In genomic region chr17:54969658-54970572, GRCh38 we compare ENCODE assay signal across 1 cellular context.
A peak's percentile ranks its signal among the peaks of the same experiment; 100 is the strongest.
TF ChIP-seq lines count a peak whose summit lies in the region.

No MANE protein-coding gene starts in this region.

TF ChIP-seq in HepG2, 621 proteins besides CTCF, POLR2A, EP300 and RAD21 (continued from another document and continues in another):
- no peak for TF ChIP-seq RNF219 (CRISPR knock-in tag; IDR thresholded peaks at IDR 0.05)
- TF ChIP-seq ZNF567 (CRISPR knock-in tag; IDR thresholded peaks at IDR 0.05; ENCODE audit: borderline replicate concordance): no peak
- TF ChIP-seq SP1 (IDR thresholded peaks at IDR 0.05): no peak
- no peak for TF ChIP-seq SP1 (CRISPR knock-in tag; IDR thresholded peaks at IDR 0.05)
- TF ChIP-seq PHF21A (CRISPR knock-in tag; IDR thresholded peaks at IDR 0.05): no peak
- TF ChIP-seq ZNF605 (CRISPR knock-in tag; IDR thresholded peaks at IDR 0.05): no peak
- no peak for TF ChIP-seq NPAS2 (CRISPR knock-in tag; IDR thresholded peaks at IDR 0.05; ENCODE audit: borderline replicate concordance)
- TF ChIP-seq, protein P1, sequence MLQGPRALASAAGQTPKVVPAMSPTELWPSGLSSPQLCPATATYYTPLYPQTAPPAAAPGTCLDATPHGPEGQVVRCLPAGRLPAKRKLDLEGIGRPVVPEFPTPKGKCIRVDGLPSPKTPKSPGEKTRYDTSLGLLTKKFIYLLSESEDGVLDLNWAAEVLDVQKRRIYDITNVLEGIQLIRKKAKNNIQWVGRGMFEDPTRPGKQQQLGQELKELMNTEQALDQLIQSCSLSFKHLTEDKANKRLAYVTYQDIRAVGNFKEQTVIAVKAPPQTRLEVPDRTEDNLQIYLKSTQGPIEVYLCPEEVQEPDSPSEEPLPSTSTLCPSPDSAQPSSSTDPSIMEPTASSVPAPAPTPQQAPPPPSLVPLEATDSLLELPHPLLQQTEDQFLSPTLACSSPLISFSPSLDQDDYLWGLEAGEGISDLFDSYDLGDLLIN (CRISPR knock-in tag; IDR thresholded peaks at IDR 0.05; ENCODE audit: borderline replicate concordance): no peak
- TF ChIP-seq ZNF614 (CRISPR knock-in tag; IDR thresholded peaks at IDR 0.05; ENCODE audit: borderline replicate concordance): no peak
- no peak for TF ChIP-seq CCAR2 (optimal IDR thresholded peaks at IDR 0.05; ENCODE audit: low read depth, low read length)
- no peak for TF ChIP-seq TRIM24 (CRISPR knock-in tag; IDR thresholded peaks at IDR 0.05)
- TF ChIP-seq, protein P2, sequence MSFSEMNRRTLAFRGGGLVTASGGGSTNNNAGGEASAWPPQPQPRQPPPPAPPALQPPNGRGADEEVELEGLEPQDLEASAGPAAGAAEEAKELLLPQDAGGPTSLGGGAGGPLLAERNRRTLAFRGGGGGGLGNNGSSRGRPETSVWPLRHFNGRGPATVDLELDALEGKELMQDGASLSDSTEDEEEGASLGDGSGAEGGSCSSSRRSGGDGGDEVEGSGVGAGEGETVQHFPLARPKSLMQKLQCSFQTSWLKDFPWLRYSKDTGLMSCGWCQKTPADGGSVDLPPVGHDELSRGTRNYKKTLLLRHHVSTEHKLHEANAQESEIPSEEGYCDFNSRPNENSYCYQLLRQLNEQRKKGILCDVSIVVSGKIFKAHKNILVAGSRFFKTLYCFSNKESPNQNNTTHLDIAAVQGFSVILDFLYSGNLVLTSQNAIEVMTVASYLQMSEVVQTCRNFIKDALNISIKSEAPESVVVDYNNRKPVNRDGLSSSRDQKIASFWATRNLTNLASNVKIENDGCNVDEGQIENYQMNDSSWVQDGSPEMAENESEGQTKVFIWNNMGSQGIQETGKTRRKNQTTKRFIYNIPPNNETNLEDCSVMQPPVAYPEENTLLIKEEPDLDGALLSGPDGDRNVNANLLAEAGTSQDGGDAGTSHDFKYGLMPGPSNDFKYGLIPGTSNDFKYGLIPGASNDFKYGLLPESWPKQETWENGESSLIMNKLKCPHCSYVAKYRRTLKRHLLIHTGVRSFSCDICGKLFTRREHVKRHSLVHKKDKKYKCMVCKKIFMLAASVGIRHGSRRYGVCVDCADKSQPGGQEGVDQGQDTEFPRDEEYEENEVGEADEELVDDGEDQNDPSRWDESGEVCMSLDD (CRISPR knock-in tag; IDR thresholded peaks at IDR 0.05; ENCODE audit: borderline replicate concordance): no peak
- peak; percentile 57; the same call in 1 of the 2 replicates for TF ChIP-seq MXD4 (CRISPR knock-in tag; IDR thresholded peaks at IDR 0.05)
- TF ChIP-seq, protein P3, sequence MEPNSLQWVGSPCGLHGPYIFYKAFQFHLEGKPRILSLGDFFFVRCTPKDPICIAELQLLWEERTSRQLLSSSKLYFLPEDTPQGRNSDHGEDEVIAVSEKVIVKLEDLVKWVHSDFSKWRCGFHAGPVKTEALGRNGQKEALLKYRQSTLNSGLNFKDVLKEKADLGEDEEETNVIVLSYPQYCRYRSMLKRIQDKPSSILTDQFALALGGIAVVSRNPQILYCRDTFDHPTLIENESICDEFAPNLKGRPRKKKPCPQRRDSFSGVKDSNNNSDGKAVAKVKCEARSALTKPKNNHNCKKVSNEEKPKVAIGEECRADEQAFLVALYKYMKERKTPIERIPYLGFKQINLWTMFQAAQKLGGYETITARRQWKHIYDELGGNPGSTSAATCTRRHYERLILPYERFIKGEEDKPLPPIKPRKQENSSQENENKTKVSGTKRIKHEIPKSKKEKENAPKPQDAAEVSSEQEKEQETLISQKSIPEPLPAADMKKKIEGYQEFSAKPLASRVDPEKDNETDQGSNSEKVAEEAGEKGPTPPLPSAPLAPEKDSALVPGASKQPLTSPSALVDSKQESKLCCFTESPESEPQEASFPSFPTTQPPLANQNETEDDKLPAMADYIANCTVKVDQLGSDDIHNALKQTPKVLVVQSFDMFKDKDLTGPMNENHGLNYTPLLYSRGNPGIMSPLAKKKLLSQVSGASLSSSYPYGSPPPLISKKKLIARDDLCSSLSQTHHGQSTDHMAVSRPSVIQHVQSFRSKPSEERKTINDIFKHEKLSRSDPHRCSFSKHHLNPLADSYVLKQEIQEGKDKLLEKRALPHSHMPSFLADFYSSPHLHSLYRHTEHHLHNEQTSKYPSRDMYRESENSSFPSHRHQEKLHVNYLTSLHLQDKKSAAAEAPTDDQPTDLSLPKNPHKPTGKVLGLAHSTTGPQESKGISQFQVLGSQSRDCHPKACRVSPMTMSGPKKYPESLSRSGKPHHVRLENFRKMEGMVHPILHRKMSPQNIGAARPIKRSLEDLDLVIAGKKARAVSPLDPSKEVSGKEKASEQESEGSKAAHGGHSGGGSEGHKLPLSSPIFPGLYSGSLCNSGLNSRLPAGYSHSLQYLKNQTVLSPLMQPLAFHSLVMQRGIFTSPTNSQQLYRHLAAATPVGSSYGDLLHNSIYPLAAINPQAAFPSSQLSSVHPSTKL (CRISPR knock-in tag; IDR thresholded peaks at IDR 0.05): peak; percentile 26
- peak; percentile 90 for TF ChIP-seq ZNF280D (CRISPR knock-in tag; IDR thresholded peaks at IDR 0.05)
- no peak for TF ChIP-seq ZNF749 (CRISPR knock-in tag; IDR thresholded peaks at IDR 0.05; ENCODE audit: borderline replicate concordance)
- no peak for TF ChIP-seq YEATS2 (CRISPR knock-in tag; IDR thresholded peaks at IDR 0.05; ENCODE audit: borderline replicate concordance)
- no peak for TF ChIP-seq CBX2 (IDR thresholded peaks at IDR 0.05; ENCODE audit: low read depth, low read length)
- no peak for TF ChIP-seq CBX2 (CRISPR knock-in tag; IDR thresholded peaks at IDR 0.05; ENCODE audit: low read depth)
- no peak for TF ChIP-seq ZNF24 (IDR thresholded peaks at IDR 0.05)
- peak; percentile 41; the same call in 1 of the 2 replicates for TF ChIP-seq GATAD2A (CRISPR knock-in tag; IDR thresholded peaks at IDR 0.05)
- no peak for TF ChIP-seq ZNF557 (CRISPR knock-in tag; IDR thresholded peaks at IDR 0.05)
- TF ChIP-seq THAP9 (CRISPR knock-in tag; IDR thresholded peaks at IDR 0.05; ENCODE audit: borderline replicate concordance): no peak
- no peak for TF ChIP-seq ZNF256 (CRISPR knock-in tag; conservative IDR thresholded peaks at IDR 0.05)
- TF ChIP-seq NONO (IDR thresholded peaks at IDR 0.05): no peak
- TF ChIP-seq NONO (CRISPR knock-in tag; conservative IDR thresholded peaks at IDR 0.05): no peak
- TF ChIP-seq ZNF724P (CRISPR knock-in tag; IDR thresholded peaks at IDR 0.05; ENCODE audit: borderline replicate concordance): no peak
- no peak for TF ChIP-seq CERS6 (CRISPR knock-in tag; IDR thresholded peaks at IDR 0.05)
- TF ChIP-seq TFDP2 (CRISPR knock-in tag; IDR thresholded peaks at IDR 0.05): no peak
- no peak for TF ChIP-seq ZNF207 (IDR thresholded peaks at IDR 0.05; ENCODE audit: borderline replicate concordance)
- TF ChIP-seq NFIC (IDR thresholded peaks at IDR 0.05; ENCODE audit: low read length): no peak
- TF ChIP-seq MXD3 (CRISPR knock-in tag; IDR thresholded peaks at IDR 0.05): no peak
- TF ChIP-seq EED (CRISPR knock-in tag; IDR thresholded peaks at IDR 0.05): no peak
- TF ChIP-seq, protein P4, sequence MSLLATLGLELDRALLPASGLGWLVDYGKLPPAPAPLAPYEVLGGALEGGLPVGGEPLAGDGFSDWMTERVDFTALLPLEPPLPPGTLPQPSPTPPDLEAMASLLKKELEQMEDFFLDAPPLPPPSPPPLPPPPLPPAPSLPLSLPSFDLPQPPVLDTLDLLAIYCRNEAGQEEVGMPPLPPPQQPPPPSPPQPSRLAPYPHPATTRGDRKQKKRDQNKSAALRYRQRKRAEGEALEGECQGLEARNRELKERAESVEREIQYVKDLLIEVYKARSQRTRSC (CRISPR knock-in tag; IDR thresholded peaks at IDR 0.05; ENCODE audit: low read depth): no peak
- TF ChIP-seq ZNF101 (CRISPR knock-in tag; IDR thresholded peaks at IDR 0.05; ENCODE audit: borderline replicate concordance, low read depth): no peak
- TF ChIP-seq KDM6A (CRISPR knock-in tag; IDR thresholded peaks at IDR 0.05; ENCODE audit: low read depth): 0 out of 2 replicates have a peak, but pooled peaks have one; percentile 27
- TF ChIP-seq ZNF34 (CRISPR knock-in tag; IDR thresholded peaks at IDR 0.05; ENCODE audit: borderline replicate concordance): no peak
- no peak for TF ChIP-seq HDAC6 (IDR thresholded peaks at IDR 0.05; ENCODE audit: low read depth, low read length)
- no peak for TF ChIP-seq SOX13 (IDR thresholded peaks at IDR 0.05)
- peak in 1 of 2 experiments; percentile 69; a peak in 2 of 4 replicates for TF ChIP-seq SOX13 (CRISPR knock-in tag; conservative IDR thresholded peaks at IDR 0.05 in 1 of 2, IDR thresholded peaks at IDR 0.05 in 1 of 2)
- no peak for TF ChIP-seq GABPB1 (CRISPR knock-in tag; IDR thresholded peaks at IDR 0.05)
- no peak for TF ChIP-seq ZNF619 (CRISPR knock-in tag; IDR thresholded peaks at IDR 0.05)
